Comparison of ENCODE assay signal across 1 cellular context in the genomic region with DNA sequence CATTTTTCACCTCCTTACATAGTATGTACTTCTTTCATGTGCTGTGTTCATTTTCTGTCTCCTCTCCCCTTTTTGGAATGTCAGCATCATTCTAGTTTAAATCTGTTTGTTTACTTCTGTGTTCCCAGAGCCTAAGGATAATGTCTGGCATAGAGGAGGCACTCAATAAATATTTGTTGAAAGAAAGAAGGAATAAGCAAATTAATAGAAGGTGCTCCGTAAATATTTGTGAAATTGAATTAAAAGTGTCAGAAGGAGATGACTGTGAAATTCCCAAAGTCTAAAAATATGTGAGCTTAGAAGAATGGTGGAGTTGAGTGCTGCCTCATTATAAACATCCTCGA.
TF ChIP-seq lines count a peak whose summit lies in the region.

No MANE protein-coding gene starts in this region.

TF ChIP-seq in SK-N-SH, 30 proteins besides CTCF, POLR2A, EP300 and RAD21 (continued from another document):
- TF ChIP-seq, protein P1, sequence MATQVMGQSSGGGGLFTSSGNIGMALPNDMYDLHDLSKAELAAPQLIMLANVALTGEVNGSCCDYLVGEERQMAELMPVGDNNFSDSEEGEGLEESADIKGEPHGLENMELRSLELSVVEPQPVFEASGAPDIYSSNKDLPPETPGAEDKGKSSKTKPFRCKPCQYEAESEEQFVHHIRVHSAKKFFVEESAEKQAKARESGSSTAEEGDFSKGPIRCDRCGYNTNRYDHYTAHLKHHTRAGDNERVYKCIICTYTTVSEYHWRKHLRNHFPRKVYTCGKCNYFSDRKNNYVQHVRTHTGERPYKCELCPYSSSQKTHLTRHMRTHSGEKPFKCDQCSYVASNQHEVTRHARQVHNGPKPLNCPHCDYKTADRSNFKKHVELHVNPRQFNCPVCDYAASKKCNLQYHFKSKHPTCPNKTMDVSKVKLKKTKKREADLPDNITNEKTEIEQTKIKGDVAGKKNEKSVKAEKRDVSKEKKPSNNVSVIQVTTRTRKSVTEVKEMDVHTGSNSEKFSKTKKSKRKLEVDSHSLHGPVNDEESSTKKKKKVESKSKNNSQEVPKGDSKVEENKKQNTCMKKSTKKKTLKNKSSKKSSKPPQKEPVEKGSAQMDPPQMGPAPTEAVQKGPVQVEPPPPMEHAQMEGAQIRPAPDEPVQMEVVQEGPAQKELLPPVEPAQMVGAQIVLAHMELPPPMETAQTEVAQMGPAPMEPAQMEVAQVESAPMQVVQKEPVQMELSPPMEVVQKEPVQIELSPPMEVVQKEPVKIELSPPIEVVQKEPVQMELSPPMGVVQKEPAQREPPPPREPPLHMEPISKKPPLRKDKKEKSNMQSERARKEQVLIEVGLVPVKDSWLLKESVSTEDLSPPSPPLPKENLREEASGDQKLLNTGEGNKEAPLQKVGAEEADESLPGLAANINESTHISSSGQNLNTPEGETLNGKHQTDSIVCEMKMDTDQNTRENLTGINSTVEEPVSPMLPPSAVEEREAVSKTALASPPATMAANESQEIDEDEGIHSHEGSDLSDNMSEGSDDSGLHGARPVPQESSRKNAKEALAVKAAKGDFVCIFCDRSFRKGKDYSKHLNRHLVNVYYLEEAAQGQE (IDR thresholded peaks at IDR 0.05; ENCODE audit: low read depth, low read length) = no peak
- TF ChIP-seq NFIC (IDR thresholded peaks at IDR 0.05; ENCODE audit: borderline replicate concordance) = no peak
- no peak for TF ChIP-seq JUND (IDR thresholded peaks at IDR 0.05)
- TF ChIP-seq GATA2 (CRISPR knock-in tag; IDR thresholded peaks at IDR 0.05) = no peak
- no peak for TF ChIP-seq YY1 (IDR thresholded peaks at IDR 0.05; ENCODE audit: low read depth)
